In genomic region chr12:50370672-50371071, GRCh38 we compare ENCODE assay signal across 5 cellular contexts. TPM values are rescaled to one million over a fixed set of nuclear protein-coding genes. Genes with fewer than 3 reads are reported as not detected.
"Had no signal": no experiment of that assay in that cellular context is flagged by ENCODE, and none has a peak within 500 bp of the region (broad histone marks: within the 10 kb centered on the region; RNA-seq: fewer than 3 reads in every experiment).

No MANE protein-coding gene starts in this region.

RNA-seq across cellular contexts. Expression of gene FAM186A, which starts 25.7 kb away (rescaled TPM):
- total RNA-seq: GM23338, H1, H9, HT-29 had no signal
- polyA plus RNA-seq: GM23338, H1, IgD-negative memory B cell had no signal
